20 cellular contexts compared by ENCODE assay signal in genomic region chr1:175138579-175138978, GRCh38. TPM values are rescaled to one million over a fixed set of nuclear protein-coding genes. Genes with fewer than 3 reads are reported as not detected.
DNase-seq lines count a peak whose midpoint lies in the region; ATAC-seq, FAIRE-seq and TF ChIP-seq lines count a peak whose summit lies in the region.
"Had no signal": no experiment of that assay in that cellular context is flagged by ENCODE, and none has a peak within 500 bp of the region (broad histone marks: within the 10 kb centered on the region; RNA-seq: fewer than 3 reads in every experiment).

No MANE protein-coding gene starts in this region.

- H3K27me3 ChIP-seq in HepG2 (ENCODE audit: control insufficient read depth in 1 of 2, insufficient read depth in 2 of 2, low read length in 2 of 2) (no peaks in the 10 kb centered on the region; a peak in 1 of 5 replicates), right lobe of liver (no peaks in the 10 kb centered on the region), RWPE2 (ENCODE audit: insufficient read depth, poor library complexity, severe bottlenecking) (no peaks in the 10 kb centered on the region), esophagus muscularis mucosa (no peaks in the 10 kb centered on the region)

- CTCF ChIA-PET in HepG2 (lab: Yijun Ruan, JAX; ENCODE audit: low intra/inter-chr PET ratio, low total read pairs), result no interaction called here

- TF ChIP-seq POLR2A in HepG2 (IDR thresholded peaks at IDR 0.05; ENCODE audit: insufficient read depth in 1 of 2, low read depth in 2 of 2, low read length in 2 of 2) (no peak), right lobe of liver (IDR thresholded peaks at IDR 0.05) (no peak), esophagus muscularis mucosa (IDR thresholded peaks at IDR 0.05; ENCODE audit: low read depth) (no peak)

- in situ Hi-C loops in HepG2 (cut with HindIII; ENCODE audit: extremely low pct_ligation_motif_present, low pct_unique_long_range_greater_than_20kb), result no loop called here

- TF ChIP-seq CTCF in HepG2 (CRISPR knock-in tag; IDR thresholded peaks at IDR 0.05), result no peak
- TF ChIP-seq CTCF in right lobe of liver (IDR thresholded peaks at IDR 0.05), result no peak
- TF ChIP-seq CTCF in RWPE2 (IDR thresholded peaks at IDR 0.05; ENCODE audit: poor library complexity, severe bottlenecking), result no peak
- TF ChIP-seq CTCF in esophagus muscularis mucosa (IDR thresholded peaks at IDR 0.05), result no peak

- no peaks in the 10 kb centered on the region; the same call in 1 of the 2 replicates for H3K4me1 ChIP-seq in HepG2 (ENCODE audit: insufficient read depth, low read length)
- H3K4me1 ChIP-seq in right lobe of liver, result peaks cover 0 to 21% (median 9%) of the 10 kb centered on the region in 4 donors
- H3K4me1 ChIP-seq in RWPE2 (ENCODE audit: insufficient read depth, poor library complexity, severe bottlenecking), result no peaks in the 10 kb centered on the region
- H3K4me1 ChIP-seq in esophagus muscularis mucosa, result peaks cover 0 to 43% (median 32%) of the 10 kb centered on the region in 4 donors
- H3K4me1 ChIP-seq: Caco-2 had no signal

- H4K20me1 ChIP-seq in HepG2 (ENCODE audit: insufficient read depth, low read length), result no peaks in the 10 kb centered on the region

- 0% methylated on average over 2 of the region's 2 CpGs for WGBS in HepG2 (ENCODE audit: low lambda C conversion rate)
- WGBS in right lobe of liver (ENCODE audit: insufficient coverage, low coverage, low lambda C conversion rate, missing lambda C conversion rate), result no CpG with 5 or more reads among the region's 2 CpGs
- 59% methylated on average over 2 of the region's 2 CpGs for WGBS in esophagus muscularis mucosa

- BruUV-seq in HepG2 (replicated peaks; lab: Mats Ljungman, UMichigan), result no TSS peak

- intact Hi-C loops in HepG2 (cut with micrococcal nuclease; ENCODE audit: unreplicated experiment) (no loop called here), right lobe of liver (cut with DNase I) (no loop called here), esophagus muscularis mucosa (cut with DNase I) (no loop called here)

- H3K36me3 ChIP-seq in HepG2 (replicated peaks in 1 of 2; ENCODE audit: control insufficient read depth in 1 of 2, insufficient read depth in 2 of 2, low read length in 2 of 2), result no peaks in the 10 kb centered on the region
- no peaks in the 10 kb centered on the region for H3K36me3 ChIP-seq in right lobe of liver
- H3K36me3 ChIP-seq in RWPE2 (ENCODE audit: low read depth), result no peaks in the 10 kb centered on the region
- H3K36me3 ChIP-seq in esophagus muscularis mucosa, result no peaks in the 10 kb centered on the region

- H3K9ac ChIP-seq in HepG2 (ENCODE audit: insufficient read depth, low read depth, low read length), result no peak overlapping the region

- H3K9me3 ChIP-seq in HepG2 (ENCODE audit: low read length), result no peaks in the 10 kb centered on the region
- H3K9me3 ChIP-seq in right lobe of liver, result no peaks in the 10 kb centered on the region
- no peaks in the 10 kb centered on the region for H3K9me3 ChIP-seq in RWPE2 (ENCODE audit: severe bottlenecking)
- H3K9me3 ChIP-seq in esophagus muscularis mucosa, result no peaks in the 10 kb centered on the region
- H3K9me3 ChIP-seq: Caco-2 had no signal

- no peak for TF ChIP-seq RAD21 in HepG2 (CRISPR knock-in tag; IDR thresholded peaks at IDR 0.05)

- H3K79me2 ChIP-seq in HepG2 (ENCODE audit: insufficient read depth, low read length), result no peaks in the 10 kb centered on the region

- H3K27ac ChIP-seq in HepG2 (ENCODE audit: extremely low read length, insufficient read depth, low read length) (no peak overlapping the region), right lobe of liver (no peak overlapping the region), RWPE2 (ENCODE audit: poor library complexity, severe bottlenecking) (no peak overlapping the region), esophagus muscularis mucosa (replicated peaks in 1 of 4) (peak overlapping the region in 3 of 4 donors; percentile 44 to 62 (median 54))
- H3K27ac ChIP-seq: C4-2B had no signal

- FAIRE-seq in HepG2 (lab: Jason Lieb, UNC), result no peak
- FAIRE-seq: A204.1, GM12878, GM19239, H1 had no signal

- DNase-seq in HepG2 (ENCODE audit: low spot score) (no peak), right lobe of liver (no peak), RWPE2 (ENCODE audit: low spot score) (no peak), esophagus muscularis mucosa (ENCODE audit: extremely low spot score) (no peak), glomerular visceral epithelial cell (ENCODE audit: extremely low spot score) (no peak), SIG-M5 treated with dmso at 0.1 percent for 504 hours (lab: John Stamatoyannopoulos, UW; ENCODE audit: unreplicated experiment) (no peak), iPS-NIHi7 (ENCODE audit: extremely low spot score) (no peak)
- DNase-seq: AML-193; CD4-positive, alpha-beta T cell; DMS153; DND-41; EL; H9 had no signal

- H3K4me2 ChIP-seq in HepG2 (ENCODE audit: low read depth, low read length), result no peak overlapping the region

- POLR2A ChIA-PET in HepG2 (lab: Yijun Ruan, JAX), result no interaction called here

- no peak overlapping the region for H3K4me3 ChIP-seq in HepG2 (replicated peaks in 1 of 3; ENCODE audit: insufficient read depth in 1 of 3, low read depth in 2 of 3, low read length in 3 of 3)
- H3K4me3 ChIP-seq in right lobe of liver, result no peak overlapping the region
- no peak overlapping the region for H3K4me3 ChIP-seq in RWPE2 (ENCODE audit: severe bottlenecking)
- H3K4me3 ChIP-seq in esophagus muscularis mucosa, result no peak overlapping the region
- H3K4me3 ChIP-seq: GM12878 had no signal

- ATAC-seq in HepG2 (no peak), right lobe of liver (no peak), RWPE2 (ENCODE audit: low read depth) (peak; percentile 66)
- ATAC-seq: GM12878 had no signal

- no peak for TF ChIP-seq EP300 in HepG2 (IDR thresholded peaks at IDR 0.05; ENCODE audit: low read depth in 2 of 2, low read length in 2 of 2)
- no peak for TF ChIP-seq EP300 in HepG2 (CRISPR knock-in tag; IDR thresholded peaks at IDR 0.05; ENCODE audit: borderline replicate concordance)
- TF ChIP-seq EP300 in esophagus muscularis mucosa (IDR thresholded peaks at IDR 0.05), result no peak

- H2AFZ ChIP-seq in HepG2 (ENCODE audit: low read length), result no peak overlapping the region

TF ChIP-seq in HepG2, 621 proteins besides CTCF, POLR2A, EP300 and RAD21:
- peak; percentile 11; the same call in 1 of the 2 replicates for TF ChIP-seq CEBPB (IDR thresholded peaks at IDR 0.05; ENCODE audit: borderline replicate concordance, low read depth, low read length)
- no peak for TF ChIP-seq POGZ (CRISPR knock-in tag; IDR thresholded peaks at IDR 0.05)
TF ChIP-seq in HepG2: peak in this region for 1.

RNA-seq across cellular contexts. Expression of gene KIAA0040, which starts 54.0 kb away (rescaled TPM):
- total RNA-seq in HepG2 (2016; rRNA removed; fragmentation: Illumina TruSeq; extraction: Trizol) (0.24 and 0.63 TPM in 2 replicates), right lobe of liver (10 to 100 TPM in 1 of 6 experiments, 1 to 10 TPM in 5; 4.6 to 13.5 (median 5.3) TPM), esophagus muscularis mucosa (100 to 1,000 TPM in 1 of 4 donors, 10 to 100 TPM in 3; 37.0 to 109 (median 45.1) TPM)
- 0.09 TPM in 1 of 2 replicates, not detected in the other for total RNA-seq in HepG2 (2016; cell fraction: cytosol; rRNA removed; fragmentation: Illumina TruSeq; extraction: Trizol; ENCODE audit: low read depth)
- 0.37 and 0.39 TPM in 2 replicates for total RNA-seq in HepG2 (2016; cell fraction: insoluble cytoplasmic fraction; rRNA removed; fragmentation: Illumina TruSeq; extraction: Trizol)
- total RNA-seq in HepG2 (2016; cell fraction: membrane; rRNA removed; fragmentation: Illumina TruSeq; extraction: Trizol), result 0.15 and 0.62 TPM in 2 replicates
- 0.37 and 0.50 TPM in 2 replicates for total RNA-seq in HepG2 (2016; cell fraction: nucleus; rRNA removed; fragmentation: Illumina TruSeq; extraction: Trizol)
- 0.22 and 0.26 TPM in 2 replicates for polyA plus RNA-seq in HepG2 (2011; rRNA removed)
- 0.31 and 0.58 TPM in 2 replicates for polyA plus RNA-seq in HepG2 (2011; cell fraction: cytosol; rRNA removed)
- polyA plus RNA-seq in HepG2 (2011; cell fraction: nucleus; rRNA removed), result 0.21 and 0.27 TPM in 2 replicates
- polyA plus RNA-seq in HepG2 (2012), result 0.12 and 0.19 TPM in 2 replicates
- 0.07 and 0.11 TPM in 2 replicates for polyA plus RNA-seq in HepG2 (2016; cell fraction: cytosol; fragmentation: Illumina TruSeq; extraction: Trizol; ENCODE audit: low read depth)
- polyA plus RNA-seq in HepG2 (2016; cell fraction: insoluble cytoplasmic fraction; fragmentation: Illumina TruSeq; extraction: Trizol; ENCODE audit: low read depth), result 0.49 and 0.85 TPM in 2 replicates
- polyA plus RNA-seq in HepG2 (2016; cell fraction: membrane; fragmentation: Illumina TruSeq; extraction: Trizol; ENCODE audit: low read depth), result 0.15 and 0.27 TPM in 2 replicates
- polyA plus RNA-seq in HepG2 (2016; cell fraction: nucleus; fragmentation: Illumina TruSeq; extraction: Trizol; ENCODE audit: insufficient read depth, low read depth), result 0.45 and 0.57 TPM in 2 replicates
- polyA minus RNA-seq in HepG2 (2011; rRNA and poly(A)+ RNA removed; ENCODE audit: low replicate concordance), result 0.44 and 15.3 TPM in 2 replicates
- polyA minus RNA-seq in HepG2 (2011; cell fraction: cytosol; rRNA and poly(A)+ RNA removed), result 0.88 and 0.89 TPM in 2 replicates
- polyA minus RNA-seq in HepG2 (2011; cell fraction: nucleus; rRNA and poly(A)+ RNA removed), result 0.25 and 0.39 TPM in 2 replicates
- total RNA-seq: G401 had no signal

Comparison
In these comparisons a context has a peak if more than half of its experiments do, and no peak if none do; other contexts are left out.
1. H3K27ac ChIP-seq: peak in esophagus muscularis mucosa (3 of 4); none in HepG2 (single experiment), right lobe of liver (0 of 3) and RWPE2 (single experiment).